In the genomic region with DNA sequence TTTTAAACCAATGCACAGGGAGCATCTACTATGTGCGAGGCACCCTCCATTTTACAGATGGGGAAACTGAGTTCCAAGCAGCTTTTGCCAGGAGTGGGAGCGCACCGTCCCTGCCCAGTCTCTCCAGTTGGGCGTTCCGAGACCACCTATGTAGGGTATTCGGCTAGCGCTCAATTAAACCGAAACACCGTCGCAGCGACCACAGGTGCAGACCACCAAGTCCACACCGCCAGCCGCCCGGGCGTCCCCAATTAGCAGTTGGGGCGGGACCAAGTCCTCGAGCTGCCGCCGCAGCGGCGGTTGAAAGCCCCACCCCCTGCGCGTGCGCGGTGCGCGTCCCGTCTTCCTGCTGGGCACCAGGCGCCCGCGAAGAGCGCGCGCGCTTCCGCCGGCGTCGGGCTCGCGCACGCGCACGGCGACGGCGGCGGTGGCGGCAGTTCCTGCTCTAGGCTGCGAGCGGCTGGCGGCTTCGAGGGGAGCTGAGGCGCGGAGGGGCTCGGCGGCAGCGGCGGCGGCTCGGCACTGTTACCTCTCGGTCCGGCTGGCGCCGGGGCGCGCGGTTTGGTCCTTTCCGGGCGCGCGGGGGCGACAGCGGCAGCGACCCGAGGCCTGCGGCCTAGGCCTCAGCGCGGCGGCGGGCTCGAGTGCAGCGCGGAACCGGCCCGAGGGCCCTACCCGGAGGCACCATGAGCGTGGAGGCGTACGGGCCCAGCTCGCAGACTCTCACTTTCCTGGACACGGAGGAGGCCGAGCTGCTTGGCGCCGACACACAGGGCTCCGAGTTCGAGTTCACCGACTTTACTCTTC, we compare ENCODE assay signal across 8 cellular contexts. TPM values are rescaled to one million over a fixed set of nuclear protein-coding genes. Genes with fewer than 3 reads are reported as not detected.
DNase-seq lines count a peak whose midpoint lies in the region; ATAC-seq and TF ChIP-seq lines count a peak whose summit lies in the region.

Gene UPF1 (plus strand): TSS at position 436 of the 807 bp plus-strand sequence. CDS start 251 bp downstream, at position 687.

- H3K9me3 ChIP-seq in transverse colon: no peaks in the 10 kb centered on the region

- DNase-seq in NCI-H128 (lab: John Stamatoyannopoulos, UW; ENCODE audit: unreplicated experiment) (peak; percentile 90), SW 1271 (lab: John Stamatoyannopoulos, UW) (peak; percentile 65 to 82), cardiac septum (ENCODE audit: low spot score) (peak; percentile 98), pons (ENCODE audit: low spot score) (peak; percentile 89), transverse colon (peak; percentile 96)
- DNase-seq in activated naive CD8-positive, alpha-beta T cell treated with anti-CD3 and anti-CD28 coated beads, Interleukin-2, amount 50 U/mL, for 16 hours (ENCODE audit: low read depth, low spot score): peak; percentile 95

- peaks cover 4% of the 10 kb centered on the region for H3K27me3 ChIP-seq in transverse colon

- H3K4me1 ChIP-seq in transverse colon: peaks cover 7 to 45% (median 39%) of the 10 kb centered on the region in 4 donors

- TF ChIP-seq POLR2A in GM10847 (IDR thresholded peaks at IDR 0.05; ENCODE audit: extremely low read depth, insufficient read length) (peak; percentile 92), transverse colon (IDR thresholded peaks at IDR 0.05) (peak; percentile 18)

- no peak for TF ChIP-seq EP300 in transverse colon (IDR thresholded peaks at IDR 0.05; ENCODE audit: low read depth)

- in situ Hi-C loops in transverse colon (cut with MboI; ENCODE audit: low pct_ligation_motif_present in 1 of 4, low pct_unique_long_range_greater_than_20kb in 1 of 4, low sequenced_read_pairs in 3 of 4): loop anchor here in 3 of 4 donors (25.0 kb wide), 2 partner anchors 244 to 369 kb away; partner anchors contain the start of gene REX1BD (in 2 of the 3)

- peak; percentile 81 for ATAC-seq in HG02642 (IDR thresholded peaks at IDR 0.05; ENCODE audit: poor library complexity, unreplicated experiment)

- H3K4me3 ChIP-seq in transverse colon: peak within 1 kb of the TSS; percentile 83 to 94 (median 94)

- peak in 1 of 5 experiments; percentile 8 for TF ChIP-seq CTCF in transverse colon (IDR thresholded peaks at IDR 0.05)

- H3K36me3 ChIP-seq in transverse colon: no peaks in the 10 kb centered on the region

- intact Hi-C loops in cardiac septum (cut with DNase I) (loop anchor here (5.0 kb wide), 1 partner anchor 149 kb away; the partner anchor contains the start of gene CRTC1), transverse colon (cut with DNase I; ENCODE audit: low total_unique reads) (no loop called here)

- WGBS in transverse colon (ENCODE audit: low coverage in 1 of 2), 2 donors: 1% methylated on average over 37 of the region's 98 CpGs; no CpG with 5 or more reads in 1 of the 2 donors

- H3K27ac ChIP-seq in transverse colon: peak within 1 kb of the TSS; percentile 93 to 97 (median 94)

RNA-seq across cellular contexts. Expression of gene UPF1, which starts in this region (rescaled TPM):
- total RNA-seq in cardiac septum (40.2 TPM), transverse colon (100 to 1,000 TPM in 1 of 4 donors, 10 to 100 TPM in 3; 84.2 to 153 (median 91.9) TPM)

Comparison
In these comparisons a context has a peak if more than half of its experiments do, and no peak if none do; other contexts are left out.
1. Peak in every context shown above with its lines: DNase-seq, ATAC-seq, H3K4me3 ChIP-seq and H3K27ac ChIP-seq.